Comparison of ENCODE assay signal across 16 cellular contexts in genomic region chr2:134319581-134320246, GRCh38.
A peak's percentile ranks its signal among the peaks of the same experiment; 100 is the strongest.
DNase-seq lines count a peak whose midpoint lies in the region; ATAC-seq and TF ChIP-seq lines count a peak whose summit lies in the region.
"Had no signal": no experiment of that assay in that cellular context is flagged by ENCODE, and none has a peak within 500 bp of the region (broad histone marks: within the 10 kb centered on the region; RNA-seq: fewer than 3 reads in every experiment).

No MANE protein-coding gene starts in this region.

- in situ Hi-C loops in GM23248 (cut with MboI): no loop called here

- H3F3A ChIP-seq in GM23248 (ENCODE audit: insufficient read depth): no peaks in the 10 kb centered on the region

- no peak overlapping the region for H3K9ac ChIP-seq in GM23248

- H3K9me3 ChIP-seq in BE2C (no peaks in the 10 kb centered on the region), GM23248 (ENCODE audit: low read depth) (no peaks in the 10 kb centered on the region)
- H3K9me3 ChIP-seq: uterus had no signal

- H3K27me3 Mint-ChIP-seq in activated naive CD8-positive, alpha-beta T cell: no peaks in the 10 kb centered on the region
- no peaks in the 10 kb centered on the region for H3K27me3 Mint-ChIP-seq in activated naive CD8-positive, alpha-beta T cell treated with anti-CD3 and anti-CD28 coated beads for 36 hours
- H3K27me3 Mint-ChIP-seq in activated naive CD8-positive, alpha-beta T cell treated with anti-CD3 and anti-CD28 coated beads, Interleukin-2, amount 10 ng/mL, durations not matched to agents 7 days and 5 days: no peaks in the 10 kb centered on the region
- H3K27me3 Mint-ChIP-seq: stimulated activated naive CD8-positive, alpha-beta T cell treated with anti-CD3 and anti-CD28 coated beads, Interleukin-15, Interleukin-2, amounts not matched to agents 100 ng/mL and 50 ng/mL, for 24 hours had no signal

- ATAC-seq in activated naive CD8-positive, alpha-beta T cell treated with anti-CD3 and anti-CD28 coated beads, Interleukin-2, amount 10 ng/mL, durations not matched to agents 7 days and 5 days (ENCODE audit: low read depth): peak; percentile 51
- ATAC-seq in stimulated activated naive CD8-positive, alpha-beta T cell treated with anti-CD3 and anti-CD28 coated beads, Interleukin-15, Interleukin-2, amounts not matched to agents 100 U/mL and 50 U/mL, for 24 hours: peak; percentile 58
- ATAC-seq: K562 had no signal

- peaks cover 17% of the 10 kb centered on the region for H3K36me3 Mint-ChIP-seq in activated naive CD8-positive, alpha-beta T cell
- peaks cover 49% of the 10 kb centered on the region for H3K36me3 Mint-ChIP-seq in activated naive CD8-positive, alpha-beta T cell treated with anti-CD3 and anti-CD28 coated beads for 36 hours
- peaks cover 51% of the 10 kb centered on the region for H3K36me3 Mint-ChIP-seq in activated naive CD8-positive, alpha-beta T cell treated with anti-CD3 and anti-CD28 coated beads, Interleukin-2, amount 10 ng/mL, durations not matched to agents 7 days and 5 days

- no peak overlapping the region for H2AFZ ChIP-seq in GM23248

- H3K4me2 ChIP-seq in GM23248 (ENCODE audit: unreplicated experiment): no peak overlapping the region

- POLR2A ChIA-PET in activated naive CD8-positive, alpha-beta T cell treated with anti-CD3 and anti-CD28 coated beads, Interleukin-2, amount 10 ng/mL, durations not matched to agents 7 days and 5 days (lab: Charles Lee): interaction anchor here (1.5 kb wide), 1 partner anchor 74 kb away, joined by 3 read pairs; no protein-coding TSS in a partner anchor

- WGBS in GM23248 (ENCODE audit: low coverage in 1 of 2, low lambda C conversion rate in 2 of 2, missing lambda C conversion rate in 2 of 2), 2 experiments: 82 to 92% methylated on average over 2 of the region's 2 CpGs

- H3K9me2 ChIP-seq in GM23248 (ENCODE audit: insufficient read depth): no peaks in the 10 kb centered on the region

- no peak for TF ChIP-seq CTCF in NB4 (IDR thresholded peaks at IDR 0.05; ENCODE audit: low read depth, low read length)
- TF ChIP-seq CTCF in BE2C (IDR thresholded peaks at IDR 0.05; ENCODE audit: low read depth, low read length): no peak

- H3K27ac Mint-ChIP-seq in activated naive CD8-positive, alpha-beta T cell: peak overlapping the region; percentile 75
- H3K27ac Mint-ChIP-seq in activated naive CD8-positive, alpha-beta T cell treated with anti-CD3 and anti-CD28 coated beads for 36 hours: no peak overlapping the region
- peak overlapping the region; percentile 78 for H3K27ac Mint-ChIP-seq in activated naive CD8-positive, alpha-beta T cell treated with anti-CD3 and anti-CD28 coated beads, Interleukin-2, amount 10 ng/mL, durations not matched to agents 7 days and 5 days

- H3K4me3 ChIP-seq in NB4 (ENCODE audit: low read depth, low read length) (no peak overlapping the region), BE2C (ENCODE audit: low read depth, low read length) (no peak overlapping the region), GM23248 (no peak overlapping the region)
- H3K4me3 ChIP-seq: K562, uterus had no signal

- H3K27me3 ChIP-seq in BE2C (no peaks in the 10 kb centered on the region), GM23248 (replicated peaks; ENCODE audit: insufficient read depth) (no peaks in the 10 kb centered on the region)
- H3K27me3 ChIP-seq: uterus had no signal

- H3K79me2 ChIP-seq in GM23248 (ENCODE audit: insufficient read depth): no peaks in the 10 kb centered on the region

- peaks cover 9% of the 10 kb centered on the region for H3K4me1 ChIP-seq in BE2C
- H3K4me1 ChIP-seq in GM23248 (ENCODE audit: insufficient read depth): no peaks in the 10 kb centered on the region
- H3K4me1 ChIP-seq: uterus had no signal

- no peaks in the 10 kb centered on the region for H3K9me3 Mint-ChIP-seq in activated naive CD8-positive, alpha-beta T cell (ENCODE audit: low read depth)
- H3K9me3 Mint-ChIP-seq in activated naive CD8-positive, alpha-beta T cell treated with anti-CD3 and anti-CD28 coated beads for 36 hours: no peaks in the 10 kb centered on the region
- H3K9me3 Mint-ChIP-seq in activated naive CD8-positive, alpha-beta T cell treated with anti-CD3 and anti-CD28 coated beads, Interleukin-2, amount 10 ng/mL, durations not matched to agents 7 days and 5 days: no peaks in the 10 kb centered on the region
- H3K9me3 Mint-ChIP-seq: stimulated activated naive CD8-positive, alpha-beta T cell treated with anti-CD3 and anti-CD28 coated beads, Interleukin-15, Interleukin-2, amounts not matched to agents 100 ng/mL and 50 ng/mL, for 24 hours had no signal

- TF ChIP-seq POLR2A in NB4 (IDR thresholded peaks at IDR 0.05; ENCODE audit: extremely low read depth, insufficient read length): no peak

- no peak for DNase-seq in activated naive CD8-positive, alpha-beta T cell treated with anti-CD3 and anti-CD28 coated beads for 36 hours
- DNase-seq in NB4 (ENCODE audit: low read depth) (peak; percentile 30), anterior cingulate cortex (lab: John Stamatoyannopoulos, UW) (no peak), BE2C (no peak), GM23248 (no peak)
- no peak for DNase-seq in activated naive CD8-positive, alpha-beta T cell treated with anti-CD3 and anti-CD28 coated beads, Interleukin-2, amount 10 ng/mL, durations not matched to agents 7 days and 5 days
- DNase-seq in stimulated activated naive CD8-positive, alpha-beta T cell treated with anti-CD3 and anti-CD28 coated beads, Interleukin-15, Interleukin-2, amounts not matched to agents 100 U/mL and 50 U/mL, for 24 hours: no peak
- DNase-seq: AML-193, aorta, midbrain, NCI-H1105 treated with DMSO at 0.1 percent for 48 hours, NCI-H526 treated with DMSO at 0.1 percent for 48 hours, uterus had no signal

- H3K4me1 Mint-ChIP-seq in activated naive CD8-positive, alpha-beta T cell (ENCODE audit: low read depth): peaks cover 69% of the 10 kb centered on the region
- H3K4me1 Mint-ChIP-seq in activated naive CD8-positive, alpha-beta T cell treated with anti-CD3 and anti-CD28 coated beads for 36 hours: peaks cover 52% of the 10 kb centered on the region
- H3K4me1 Mint-ChIP-seq in activated naive CD8-positive, alpha-beta T cell treated with anti-CD3 and anti-CD28 coated beads, Interleukin-2, amount 10 ng/mL, durations not matched to agents 7 days and 5 days: peaks cover 66% of the 10 kb centered on the region

- peak overlapping the region; percentile 33 for H3K4me3 Mint-ChIP-seq in activated naive CD8-positive, alpha-beta T cell
- H3K4me3 Mint-ChIP-seq in activated naive CD8-positive, alpha-beta T cell treated with anti-CD3 and anti-CD28 coated beads for 36 hours: no peak overlapping the region
- peak overlapping the region; percentile 20 for H3K4me3 Mint-ChIP-seq in activated naive CD8-positive, alpha-beta T cell treated with anti-CD3 and anti-CD28 coated beads, Interleukin-2, amount 10 ng/mL, durations not matched to agents 7 days and 5 days
- H3K4me3 Mint-ChIP-seq: stimulated activated naive CD8-positive, alpha-beta T cell treated with anti-CD3 and anti-CD28 coated beads, Interleukin-15, Interleukin-2, amounts not matched to agents 100 ng/mL and 50 ng/mL, for 24 hours had no signal

- H3K36me3 ChIP-seq in BE2C: no peaks in the 10 kb centered on the region
- H3K36me3 ChIP-seq in GM23248 (ENCODE audit: low read depth): no peaks in the 10 kb centered on the region; the same call in 1 of the 2 replicates
- H3K36me3 ChIP-seq: uterus had no signal

- no peaks in the 10 kb centered on the region for H4K20me1 ChIP-seq in GM23248 (ENCODE audit: insufficient read depth)

- no peak overlapping the region for H3K27ac ChIP-seq in GM23248
- H3K27ac ChIP-seq: uterus had no signal
